22 cellular contexts compared by ENCODE assay signal in genomic region chr10:113030453-113030852, GRCh38.
DNase-seq lines count a peak whose midpoint lies in the region; ATAC-seq and TF ChIP-seq lines count a peak whose summit lies in the region.
"Had no signal": no experiment of that assay in that cellular context is flagged by ENCODE, and none has a peak within 500 bp of the region (broad histone marks: within the 10 kb centered on the region; RNA-seq: fewer than 3 reads in every experiment).

No MANE protein-coding gene starts in this region.

- H3K4me3 ChIP-seq in HUES48 (ENCODE audit: low read depth, low read length) = no peak overlapping the region
- no peak overlapping the region for H3K4me3 ChIP-seq in tibial nerve
- H3K4me3 ChIP-seq: colonic mucosa, neural progenitor cell, right atrium auricular region had no signal

- no peak overlapping the region for H3K27ac Mint-ChIP-seq in MCF 10A (ENCODE audit: low read depth, unreplicated experiment)
- H3K27ac Mint-ChIP-seq in activated CD8-positive, alpha-beta T cell treated with anti-CD3 and anti-CD28 coated beads for 36 hours = no peak overlapping the region
- H3K27ac Mint-ChIP-seq: activated CD8-positive, alpha-beta memory T cell treated with anti-CD3 and anti-CD28 coated beads, Interleukin-2, amount 10 ng/mL, durations not matched to agents 7 days and 5 days; CD8-positive, alpha-beta T cell; neural progenitor cell; T-helper 2 cell treated with Interferon-gamma antibody and Interleukin-4, amounts not matched to agents 5 μg/mL and 100 μg/mL, for 36 hours had no signal

- POLR2A ChIA-PET in MCF 10A (lab: Yijun Ruan, JAX) = interaction anchor here (0.8 to 1.6 kb wide), 4 partner anchors 16 to 44 kb away, joined by 3 to 4 read pairs (median 4); no protein-coding TSS in a partner anchor
- POLR2A ChIA-PET in activated CD8-positive, alpha-beta T cell treated with anti-CD3 and anti-CD28 coated beads for 36 hours (lab: Charles Lee) = no interaction called here

- H3K4me3 Mint-ChIP-seq in MCF 10A (ENCODE audit: unreplicated experiment) = no peak overlapping the region
- no peak overlapping the region for H3K4me3 Mint-ChIP-seq in activated CD8-positive, alpha-beta T cell treated with anti-CD3 and anti-CD28 coated beads for 36 hours
- H3K4me3 Mint-ChIP-seq: activated CD8-positive, alpha-beta memory T cell treated with anti-CD3 and anti-CD28 coated beads, Interleukin-2, amount 10 ng/mL, durations not matched to agents 7 days and 5 days; CD8-positive, alpha-beta T cell; neural progenitor cell; T-helper 2 cell treated with Interferon-gamma antibody and Interleukin-4, amounts not matched to agents 5 μg/mL and 100 μg/mL, for 36 hours had no signal

- TF ChIP-seq CTCF in MCF 10A (IDR thresholded peaks at IDR 0.05; ENCODE audit: unreplicated experiment) (no peak), tibial nerve (IDR thresholded peaks at IDR 0.05) (no peak)
- TF ChIP-seq CTCF in activated CD8-positive, alpha-beta T cell treated with anti-CD3 and anti-CD28 coated beads for 36 hours (IDR thresholded peaks at IDR 0.05) = no peak

- no peak overlapping the region for H3K9ac ChIP-seq in HUES48 (ENCODE audit: low read depth, low read length)
- H3K9ac ChIP-seq: neural progenitor cell had no signal

- peaks cover 38% of the 10 kb centered on the region for H3K4me1 Mint-ChIP-seq in MCF 10A (ENCODE audit: insufficient read depth, unreplicated experiment)
- peaks cover 2% of the 10 kb centered on the region for H3K4me1 Mint-ChIP-seq in activated CD8-positive, alpha-beta T cell treated with anti-CD3 and anti-CD28 coated beads for 36 hours (ENCODE audit: low read depth)
- H3K4me1 Mint-ChIP-seq: activated CD8-positive, alpha-beta memory T cell treated with anti-CD3 and anti-CD28 coated beads, Interleukin-2, amount 10 ng/mL, durations not matched to agents 7 days and 5 days had no signal

- peaks cover 23% of the 10 kb centered on the region for H3K36me3 Mint-ChIP-seq in MCF 10A (ENCODE audit: insufficient read depth, unreplicated experiment)
- H3K36me3 Mint-ChIP-seq in activated CD8-positive, alpha-beta T cell treated with anti-CD3 and anti-CD28 coated beads for 36 hours (ENCODE audit: low read depth) = no peaks in the 10 kb centered on the region
- H3K36me3 Mint-ChIP-seq: activated CD8-positive, alpha-beta memory T cell treated with anti-CD3 and anti-CD28 coated beads, Interleukin-2, amount 10 ng/mL, durations not matched to agents 7 days and 5 days; CD8-positive, alpha-beta T cell had no signal

- no peak for TF ChIP-seq POLR2A in tibial nerve (IDR thresholded peaks at IDR 0.05)

- H3K27me3 ChIP-seq in HUES48 (ENCODE audit: control insufficient read depth, insufficient read depth, low read length) (no peaks in the 10 kb centered on the region), tibial nerve (no peaks in the 10 kb centered on the region)
- H3K27me3 ChIP-seq: colonic mucosa, neural progenitor cell, right atrium auricular region had no signal

- CTCF ChIA-PET in MCF 10A (lab: Yijun Ruan, JAX) = no interaction called here
- CTCF ChIA-PET in activated CD8-positive, alpha-beta T cell treated with anti-CD3 and anti-CD28 coated beads for 36 hours (lab: Charles Lee) = interaction anchor here (1.5 kb wide), 1 partner anchor 355 kb away, joined by 3 read pairs; no protein-coding TSS in a partner anchor

- no peaks in the 10 kb centered on the region for H3K9me3 Mint-ChIP-seq in MCF 10A (ENCODE audit: unreplicated experiment)
- no peaks in the 10 kb centered on the region for H3K9me3 Mint-ChIP-seq in activated CD8-positive, alpha-beta T cell treated with anti-CD3 and anti-CD28 coated beads for 36 hours
- H3K9me3 Mint-ChIP-seq: CD8-positive, alpha-beta T cell; neural progenitor cell; T-helper 2 cell treated with Interferon-gamma antibody and Interleukin-4, amounts not matched to agents 5 μg/mL and 100 μg/mL, for 36 hours had no signal

- no peaks in the 10 kb centered on the region for H3K27me3 Mint-ChIP-seq in MCF 10A (ENCODE audit: insufficient read depth, unreplicated experiment)
- peaks cover 11% of the 10 kb centered on the region for H3K27me3 Mint-ChIP-seq in activated CD8-positive, alpha-beta T cell treated with anti-CD3 and anti-CD28 coated beads for 36 hours

- no peak for TF ChIP-seq EP300 in tibial nerve (IDR thresholded peaks at IDR 0.05)

- H3K9me3 ChIP-seq in HUES48 (ENCODE audit: control insufficient read depth, insufficient read depth, low read length) = no peaks in the 10 kb centered on the region
- no peaks in the 10 kb centered on the region for H3K9me3 ChIP-seq in tibial nerve
- H3K9me3 ChIP-seq: colonic mucosa, right atrium auricular region had no signal

- peaks cover 40% of the 10 kb centered on the region for H3K4me1 ChIP-seq in HUES48 (ENCODE audit: control insufficient read depth, insufficient read depth, low read length)
- H3K4me1 ChIP-seq in tibial nerve = peaks cover 3 to 64% (median 32%) of the 10 kb centered on the region in 4 donors

- no TSS peak for BruUV-seq in MCF 10A (replicated peaks; lab: Mats Ljungman, UMichigan)

- peak overlapping the region; percentile 1 for H3K27ac ChIP-seq in HUES48 (ENCODE audit: low read depth, low read length)
- H3K27ac ChIP-seq in tibial nerve = no peak overlapping the region
- H3K27ac ChIP-seq: colonic mucosa, neural progenitor cell, right atrium auricular region had no signal

- ATAC-seq in activated CD8-positive, alpha-beta T cell treated with anti-CD3 and anti-CD28 coated beads for 36 hours = no peak
- ATAC-seq: activated CD8-positive, alpha-beta memory T cell treated with anti-CD3 and anti-CD28 coated beads, Interleukin-2, amount 10 ng/mL, durations not matched to agents 7 days and 5 days; CD8-positive, alpha-beta T cell had no signal

- H3K36me3 ChIP-seq in HUES48 (ENCODE audit: control insufficient read depth, insufficient read depth, low read length) (peaks cover 8% of the 10 kb centered on the region), tibial nerve (no peaks in the 10 kb centered on the region)
- H3K36me3 ChIP-seq: colonic mucosa, neural progenitor cell, right atrium auricular region had no signal

- intact Hi-C loops in MCF 10A (cut with micrococcal nuclease) = no loop called here
- intact Hi-C loops in activated CD8-positive, alpha-beta T cell treated with anti-CD3 and anti-CD28 coated beads for 36 hours (cut with micrococcal nuclease) = no loop called here

- WGBS in tibial nerve, 2 donors = 68 to 90% methylated on average over 1 of the region's 1 CpG

- DNase-seq in AG08395 (ENCODE audit: low spot score) (peak; percentile 33), MCF 10A (ENCODE audit: unreplicated experiment) (peak; percentile 42), kidney tubule cell (ENCODE audit: low spot score) (peak; percentile 56), tibial nerve (ENCODE audit: low spot score in 2 of 2) (no peak), globus pallidus (ENCODE audit: low spot score) (no peak)
- no peak for DNase-seq in activated naive CD4-positive, alpha-beta T cell (lab: John Stamatoyannopoulos, UW)
- DNase-seq in activated CD8-positive, alpha-beta T cell treated with anti-CD3 and anti-CD28 coated beads for 36 hours = no peak
- DNase-seq: activated CD4-positive, CD25-positive, alpha-beta regulatory T cell treated with anti-CD3 and anti-CD28 coated beads, Interleukin-2, amount 50 U/mL, for 72 hours; activated CD8-positive, alpha-beta memory T cell treated with anti-CD3 and anti-CD28 coated beads, Interleukin-2, amount 10 ng/mL, durations not matched to agents 7 days and 5 days; activated effector memory CD4-positive, alpha-beta T cell treated with anti-CD3 and anti-CD28 coated beads, Interleukin-2, amount 50 U/mL, for 16 hours; CD8-positive, alpha-beta T cell; colonic mucosa; DND-41; head of caudate nucleus; kidney; NCI-H187 treated with DMSO at 0.1 percent for 48 hours; NCI-H446; stimulated activated CD4-positive, alpha-beta T cell treated with anti-CD3 and anti-CD28 coated beads, Interleukin-1b, Interleukin-23, amount 100 ng/mL, for 48 hours had no signal

Comparison
In these comparisons a context has a peak if more than half of its experiments do, and no peak if none do; other contexts are left out.
1. DNase-seq: peak in AG08395 (single experiment), MCF 10A (single experiment) and kidney tubule cell (single experiment); none in activated naive CD4-positive, alpha-beta T cell (0 of 4), activated CD8-positive, alpha-beta T cell treated with anti-CD3 and anti-CD28 coated beads for 36 hours (single experiment), tibial nerve (0 of 2) and globus pallidus (single experiment).